ENCODE assay signal across 11 cellular contexts in the genomic region with DNA sequence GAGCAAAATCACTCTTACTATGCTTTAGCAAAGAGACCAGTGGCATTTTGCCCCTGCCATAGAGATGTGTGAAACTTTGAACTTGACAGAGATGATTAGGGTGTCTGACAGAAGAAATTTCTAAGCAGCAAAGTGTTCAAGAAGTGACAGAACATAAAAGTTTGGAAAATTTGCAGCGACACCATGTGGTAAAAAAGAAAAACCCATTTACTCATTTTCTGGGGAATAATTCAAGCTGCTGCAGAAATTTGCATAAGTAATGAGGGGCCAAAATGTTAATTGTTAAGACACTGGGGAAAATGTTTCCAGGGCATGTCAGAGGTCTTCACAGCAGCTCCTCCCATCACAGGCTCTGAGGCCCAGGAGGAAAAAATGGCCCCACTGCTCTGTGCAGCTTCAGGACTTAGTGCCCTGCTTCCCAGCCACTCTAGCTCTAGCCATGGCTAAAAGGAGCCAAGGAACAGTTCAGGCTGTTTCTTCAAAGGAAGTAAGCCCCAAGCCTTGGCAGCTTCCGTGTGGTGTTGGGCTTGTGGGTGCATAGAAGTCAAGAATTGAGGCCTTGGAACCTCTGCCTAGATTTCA. TPM values are rescaled to one million over a fixed set of nuclear protein-coding genes. Genes with fewer than 3 reads are reported as not detected.
DNase-seq lines count a peak whose midpoint lies in the region; ATAC-seq, FAIRE-seq and TF ChIP-seq lines count a peak whose summit lies in the region.
"Had no signal": no experiment of that assay in that cellular context is flagged by ENCODE, and none has a peak within 500 bp of the region (broad histone marks: within the 10 kb centered on the region; RNA-seq: fewer than 3 reads in every experiment).

No MANE protein-coding gene starts in this region.

- BruUV-seq in IMR-90 (replicated peaks; lab: Mats Ljungman, UMichigan), result no TSS peak

- no peak overlapping the region for H3K9ac ChIP-seq in IMR-90 (ENCODE audit: low read depth, low read length)
- H3K9ac ChIP-seq in astrocyte (ENCODE audit: low read length), result no peak overlapping the region
- H3K9ac ChIP-seq in liver (ENCODE audit: low read depth in 1 of 2, low read length in 2 of 2), result no peak overlapping the region

- no peak overlapping the region for H2AK9ac ChIP-seq in IMR-90 (replicated peaks; ENCODE audit: low read depth, low read length, poor library complexity)

- intact Hi-C loops in CD14-positive monocyte (cut with micrococcal nuclease), result no loop called here
- intact Hi-C loops in IMR-90 (cut with micrococcal nuclease), result loop anchor here (1.0 to 2.0 kb wide), 2 partner anchors 433 to 740 kb away; no protein-coding TSS in a partner anchor

- H3K27ac Mint-ChIP-seq in CD14-positive monocyte, result no peak overlapping the region
- H3K27ac Mint-ChIP-seq in astrocyte (ENCODE audit: unreplicated experiment), result no peak overlapping the region

- H3K4ac ChIP-seq in IMR-90 (ENCODE audit: low read depth, low read length), result no peak overlapping the region

- no peak overlapping the region for H2BK20ac ChIP-seq in IMR-90 (ENCODE audit: low read depth, low read length)

- H3K36me3 ChIP-seq in IMR-90 (ENCODE audit: control insufficient read depth, insufficient read depth, low read length) (no peaks in the 10 kb centered on the region), astrocyte (ENCODE audit: insufficient read depth, low read length) (no peaks in the 10 kb centered on the region), liver (ENCODE audit: control insufficient read depth in 4 of 4, insufficient read depth in 3 of 4, low read depth in 1 of 4, low read length in 3 of 4) (no peaks in the 10 kb centered on the region)
- H3K36me3 ChIP-seq: SJCRH30 had no signal

- no peak overlapping the region for H2AK5ac ChIP-seq in IMR-90 (ENCODE audit: low read depth, low read length)

- TF ChIP-seq CTCF in CD14-positive monocyte (IDR thresholded peaks at IDR 0.05), result peak; percentile 67
- peak; percentile 45 for TF ChIP-seq CTCF in IMR-90 (conservative IDR thresholded peaks at IDR 0.05; ENCODE audit: low read depth, low read length)
- TF ChIP-seq CTCF in astrocyte (IDR thresholded peaks at IDR 0.05; ENCODE audit: insufficient read depth, low read depth, low read length), result peak; percentile 19
- peak; percentile 17 for TF ChIP-seq CTCF in liver (IDR thresholded peaks at IDR 0.05; ENCODE audit: low read depth, low read length, missing input control)

- POLR2A ChIA-PET in IMR-90 (lab: Charles Lee; ENCODE audit: unreplicated experiment), result no interaction called here

- H3K9me1 ChIP-seq in IMR-90 (ENCODE audit: insufficient read depth, low read length), result 0 out of 2 replicates have a peak, but pooled peaks cover 3% of the 10 kb centered on the region

- no peak overlapping the region for H3K4me2 ChIP-seq in IMR-90 (ENCODE audit: low read depth, low read length)
- no peak overlapping the region for H3K4me2 ChIP-seq in astrocyte (ENCODE audit: low read length)

- no peak overlapping the region for H3K27ac ChIP-seq in IMR-90 (ENCODE audit: insufficient read depth, low read length)
- H3K27ac ChIP-seq in astrocyte (ENCODE audit: low read depth, low read length), result no peak overlapping the region
- no peak overlapping the region for H3K27ac ChIP-seq in liver (ENCODE audit: low read depth in 1 of 2, low read length in 2 of 2)
- H3K27ac ChIP-seq: SJCRH30 had no signal

- no peak for DNase-seq in CD14-positive monocyte (ENCODE audit: low spot score)
- peak; percentile 23 for DNase-seq in IMR-90
- no peak for DNase-seq in astrocyte (ENCODE audit: low read depth)
- no peak for DNase-seq in NCI-H2081 (lab: John Stamatoyannopoulos, UW)
- no peak for DNase-seq in SKM-1 (lab: John Stamatoyannopoulos, UW; ENCODE audit: unreplicated experiment)
- no peak for DNase-seq in NCI-H2171 treated with DMSO at 0.1 percent for 48 hours (lab: John Stamatoyannopoulos, UW)
- DNase-seq in A172 (ENCODE audit: low spot score), result no peak
- DNase-seq: foreskin melanocyte, GDM1 had no signal

- no peak overlapping the region for H3K18ac ChIP-seq in IMR-90 (ENCODE audit: low read depth, low read length)

- H3K27me3 Mint-ChIP-seq in CD14-positive monocyte (ENCODE audit: low read depth in 3 of 3) (peaks cover 4 to 8% (median 8%) of the 10 kb centered on the region in 3 donors), astrocyte (ENCODE audit: low read depth, unreplicated experiment) (no peaks in the 10 kb centered on the region)

- TF ChIP-seq RAD21 in IMR-90 (IDR thresholded peaks at IDR 0.05; ENCODE audit: low read length) (peak; percentile 22; the same call in 1 of the 2 replicates), liver (IDR thresholded peaks at IDR 0.05) (peak; percentile 42 to 45)

- no peak overlapping the region for H4K8ac ChIP-seq in IMR-90 (ENCODE audit: low read depth in 2 of 2, low read length in 2 of 2)

- H2AFZ ChIP-seq in IMR-90 (replicated peaks; ENCODE audit: low read length, poor library complexity), result no peak overlapping the region
- H2AFZ ChIP-seq in astrocyte (ENCODE audit: low read depth, low read length), result no peak overlapping the region

- dilution Hi-C loops in IMR-90 (cut with HindIII; ENCODE audit: low sequenced_read_pairs, unreplicated experiment), result no loop called here

- H4K91ac ChIP-seq in IMR-90 (ENCODE audit: insufficient read depth, low read depth, low read length), result no peak overlapping the region

- 0% methylated on average over 1 of the region's 2 CpGs; no CpG with 5 or more reads in 1 of the 2 experiments for WGBS in IMR-90 (ENCODE audit: extremely low coverage in 2 of 2, insufficient read length in 1 of 2), 2 experiments
- WGBS in liver, result 44% methylated on average over 2 of the region's 2 CpGs

- TF ChIP-seq POLR2A in IMR-90 (IDR thresholded peaks at IDR 0.05; ENCODE audit: low read depth, low read length), result no peak

- H4K5ac ChIP-seq in IMR-90 (ENCODE audit: low read depth, low read length), result no peak overlapping the region

- no peak overlapping the region for H3K23ac ChIP-seq in IMR-90 (ENCODE audit: low read depth, low read length)

- H3K27me3 ChIP-seq in IMR-90 (ENCODE audit: control insufficient read depth, insufficient read depth, low read length), result peaks cover 3% of the 10 kb centered on the region
- H3K27me3 ChIP-seq in astrocyte (ENCODE audit: insufficient read depth, low read length), result no peaks in the 10 kb centered on the region
- H3K27me3 ChIP-seq in liver (ENCODE audit: control insufficient read depth in 4 of 4, insufficient read depth in 4 of 4, low read length in 3 of 4), result no peaks in the 10 kb centered on the region
- H3K27me3 ChIP-seq: SJCRH30 had no signal

- H2BK5ac ChIP-seq in IMR-90 (ENCODE audit: low read depth, low read length, poor library complexity, severe bottlenecking), result no peak overlapping the region

- no peaks in the 10 kb centered on the region; a peak in 1 of 4 replicates for H3K79me1 ChIP-seq in IMR-90 (ENCODE audit: low read depth in 1 of 2, low read length in 2 of 2)

- H2BK120ac ChIP-seq in IMR-90 (ENCODE audit: low read depth, low read length), result no peak overlapping the region

- H3K4me3 ChIP-seq in IMR-90 (ENCODE audit: insufficient read depth, low read depth, low read length) (no peak overlapping the region), astrocyte (ENCODE audit: insufficient read depth, low read depth, low read length) (no peak overlapping the region), liver (ENCODE audit: low read depth in 1 of 3, low read length in 3 of 3) (no peak overlapping the region)
- H3K4me3 ChIP-seq: SJCRH30 had no signal

- H4K20me1 ChIP-seq in IMR-90 (ENCODE audit: insufficient read depth, low read length), result no peaks in the 10 kb centered on the region
- H4K20me1 ChIP-seq in astrocyte (ENCODE audit: insufficient read depth, low read length), result no peaks in the 10 kb centered on the region

- H3K36me3 Mint-ChIP-seq in CD14-positive monocyte, result no peaks in the 10 kb centered on the region
- H3K36me3 Mint-ChIP-seq in astrocyte (ENCODE audit: low read depth, unreplicated experiment), result no peaks in the 10 kb centered on the region

- H3K4me1 Mint-ChIP-seq in CD14-positive monocyte (peaks cover 9% of the 10 kb centered on the region), astrocyte (ENCODE audit: low read depth, unreplicated experiment) (no peaks in the 10 kb centered on the region)

- H3K4me1 ChIP-seq in IMR-90 (ENCODE audit: control insufficient read depth, insufficient read depth, low read length) (peaks cover 3% of the 10 kb centered on the region), astrocyte (ENCODE audit: insufficient read depth, low read length) (peaks cover under 1% of the 10 kb centered on the region), liver (ENCODE audit: control insufficient read depth in 4 of 4, insufficient read depth in 4 of 4, low read length in 3 of 4) (peaks cover under 1 to 3% (median 3%) of the 10 kb centered on the region in 4 donors)

- FAIRE-seq in astrocyte (lab: Jason Lieb, UNC), result no peak

- in situ Hi-C loops in IMR-90 (cut with MboI; ENCODE audit: low sequenced_read_pairs), result loop anchor here (25.0 kb wide), 1 partner anchor 662 kb away; no protein-coding TSS in a partner anchor

- ATAC-seq in IMR-90 (ENCODE audit: low read depth), result no peak

- H3K79me2 ChIP-seq in astrocyte (ENCODE audit: insufficient read depth, low read length), result no peaks in the 10 kb centered on the region

- H3K4me3 Mint-ChIP-seq in CD14-positive monocyte (no peak overlapping the region), astrocyte (ENCODE audit: unreplicated experiment) (no peak overlapping the region)

- H3K9me3 ChIP-seq in IMR-90 (ENCODE audit: control insufficient read depth, insufficient read depth, low read length) (no peaks in the 10 kb centered on the region), astrocyte (ENCODE audit: insufficient read depth, low read depth, low read length) (no peaks in the 10 kb centered on the region), liver (ENCODE audit: control insufficient read depth in 4 of 4, low read length in 3 of 4) (no peaks in the 10 kb centered on the region)
- H3K9me3 ChIP-seq: SJCRH30 had no signal

- H3K9me3 Mint-ChIP-seq in CD14-positive monocyte, result peaks cover 0 to 2% (median 0%) of the 10 kb centered on the region in 7 donors
- H3K9me3 Mint-ChIP-seq in astrocyte (ENCODE audit: unreplicated experiment), result no peaks in the 10 kb centered on the region

- no peak overlapping the region for H3K14ac ChIP-seq in IMR-90 (replicated peaks; ENCODE audit: low read depth, low read length)

- no peak overlapping the region for H3K56ac ChIP-seq in IMR-90 (ENCODE audit: extremely low read depth, insufficient read depth, low read length)

- no peak overlapping the region for H2BK15ac ChIP-seq in IMR-90 (ENCODE audit: low read depth, low read length)

- CTCF ChIA-PET in IMR-90 (lab: Yijun Ruan, JAX), result interaction anchor here (1.5 kb wide), 1 partner anchor 10 kb away, joined by 4 read pairs; no protein-coding TSS in a partner anchor

RNA-seq across cellular contexts. Expression of gene AP3B1, which starts 6.1 kb away (rescaled TPM):
- polyA plus RNA-seq in CD14-positive monocyte, result 10 to 100 TPM; 24.9 to 39.8 TPM
- total RNA-seq in IMR-90 (2012; rRNA removed), result 59.0 and 67.8 TPM in 2 replicates
- 24.0 and 33.1 TPM in 2 replicates for polyA plus RNA-seq in IMR-90 (2012; rRNA removed)
- polyA plus RNA-seq in IMR-90 (2012; cell fraction: cytosol; rRNA removed), result 10.0 and 13.1 TPM in 2 replicates
- polyA plus RNA-seq in IMR-90 (2012; cell fraction: nucleus; rRNA removed; ENCODE audit: low replicate concordance), result 5.0 and 33.9 TPM in 2 replicates
- 64.8 and 66.8 TPM in 2 replicates for total RNA-seq in astrocyte
- total RNA-seq in liver, result 10 to 100 TPM; 18.9 to 23.1 TPM
- 1 to 10 TPM; 8.2 to 9.9 TPM for polyA plus RNA-seq in liver
- 59.6 and 70.5 TPM in 2 replicates for total RNA-seq in A172 (2014; rRNA removed; shearing (Covaris generic))

RNA-seq across cellular contexts. Expression of gene SCAMP1, which starts 59.9 kb away (rescaled TPM):
- polyA plus RNA-seq in CD14-positive monocyte, result 10 to 100 TPM; 47.8 to 52.4 TPM
- total RNA-seq in IMR-90 (2012; rRNA removed), result 89.4 and 114 TPM in 2 replicates
- 10.0 and 13.5 TPM in 2 replicates for polyA plus RNA-seq in IMR-90 (2012; rRNA removed)
- 2.9 and 4.6 TPM in 2 replicates for polyA plus RNA-seq in IMR-90 (2012; cell fraction: cytosol; rRNA removed)
- polyA plus RNA-seq in IMR-90 (2012; cell fraction: nucleus; rRNA removed; ENCODE audit: low replicate concordance), result 0.83 and 8.5 TPM in 2 replicates
- total RNA-seq in astrocyte, result 52.6 and 59.1 TPM in 2 replicates
- 10 to 100 TPM; 11.5 to 15.0 TPM for total RNA-seq in liver
- 1 to 10 TPM; 5.9 to 6.5 TPM for polyA plus RNA-seq in liver
- total RNA-seq in A172 (2014; rRNA removed; shearing (Covaris generic)), result 67.2 and 68.2 TPM in 2 replicates

Comparison
In these comparisons a context has a peak if more than half of its experiments do, and no peak if none do; other contexts are left out.
1. CTCF ChIP-seq: peak in every context shown above with its lines; median percentile 67 in CD14-positive monocyte; 45 in IMR-90; 19 in astrocyte; 17 in liver.